In the genomic region with DNA sequence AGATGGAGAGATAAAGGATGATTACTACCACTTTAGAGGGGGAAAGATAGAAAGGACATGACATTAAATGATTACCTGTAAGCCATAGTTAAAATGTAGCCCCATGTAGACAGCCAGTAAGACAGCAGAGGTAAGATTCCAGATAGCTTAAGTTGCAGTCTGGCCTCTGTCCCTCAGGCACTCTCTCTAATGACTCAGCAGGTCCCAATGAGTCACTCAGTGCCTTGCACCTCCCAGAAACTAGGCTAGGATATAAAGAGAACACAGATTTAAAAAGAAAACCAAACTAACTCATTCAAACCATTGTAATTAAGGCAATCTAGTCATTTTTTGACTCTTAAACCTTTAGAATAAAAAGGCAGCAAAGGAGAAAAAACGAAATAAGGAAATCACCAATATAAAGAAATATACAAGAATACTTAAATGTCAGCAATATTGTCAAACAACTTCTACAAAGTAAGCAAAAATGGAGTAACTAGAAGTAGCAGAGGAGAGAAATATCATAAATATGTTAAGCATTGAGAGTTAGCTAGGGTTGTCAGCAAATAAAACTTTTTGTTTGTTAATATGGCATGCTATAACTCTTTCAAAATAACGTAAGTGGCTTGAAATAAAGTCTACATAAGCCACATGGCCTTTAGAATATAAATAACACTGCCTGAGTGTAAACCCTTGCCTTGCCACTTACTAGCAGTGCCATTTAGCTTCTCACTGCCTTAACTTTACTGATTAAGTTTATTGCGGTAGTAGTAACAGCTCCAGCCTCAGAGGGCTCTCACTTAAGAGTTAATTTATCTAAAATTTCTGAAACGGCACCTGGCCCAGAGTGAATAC, we compare ENCODE assay signal across 8 cellular contexts. TPM values are rescaled to one million over a fixed set of nuclear protein-coding genes. Genes with fewer than 3 reads are reported as not detected.
DNase-seq lines count a peak whose midpoint lies in the region; ATAC-seq and TF ChIP-seq lines count a peak whose summit lies in the region.

No MANE protein-coding gene starts in this region.

- DNase-seq in adrenal gland (peak; percentile 46 to 77 (median 64)), islet precursor cell (peak; percentile 94), midbrain (lab: John Stamatoyannopoulos, UW) (no peak), NCI-H774 (lab: John Stamatoyannopoulos, UW) (no peak), GDM1 (lab: John Stamatoyannopoulos, UW) (no peak), WERI-Rb-1 (no peak)

- no peaks in the 10 kb centered on the region for H3K27me3 ChIP-seq in ACC112 (ENCODE audit: insufficient read depth, low read length)
- no peaks in the 10 kb centered on the region for H3K27me3 ChIP-seq in adrenal gland
- no peaks in the 10 kb centered on the region for H3K27me3 ChIP-seq in WERI-Rb-1 (ENCODE audit: insufficient read depth, low read depth, severe bottlenecking)

- TF ChIP-seq CTCF in adrenal gland (IDR thresholded peaks at IDR 0.05) = no peak
- TF ChIP-seq CTCF in WERI-Rb-1 (IDR thresholded peaks at IDR 0.05; ENCODE audit: low read depth, low read length) = no peak

- peaks cover 47% of the 10 kb centered on the region for H3K4me1 ChIP-seq in ACC112 (ENCODE audit: control insufficient read depth, insufficient read depth, low read length, unreplicated experiment)
- H3K4me1 ChIP-seq in adrenal gland (replicated peaks in 1 of 2) = peaks cover 3 to 9% of the 10 kb centered on the region in 2 donors

- H3K36me3 ChIP-seq in ACC112 (ENCODE audit: insufficient read depth, low read length) = peaks cover 46% of the 10 kb centered on the region
- H3K36me3 ChIP-seq in adrenal gland (replicated peaks in 1 of 2) = no peaks in the 10 kb centered on the region
- no peaks in the 10 kb centered on the region for H3K36me3 ChIP-seq in WERI-Rb-1

- intact Hi-C loops in adrenal gland (cut with DNase I) = no loop called here

- TF ChIP-seq POLR2A in adrenal gland (IDR thresholded peaks at IDR 0.05) = no peak

- H3K79me2 ChIP-seq in ACC112 (ENCODE audit: control insufficient read depth, insufficient read depth, low read length, unreplicated experiment) = no peaks in the 10 kb centered on the region

- no peak overlapping the region for H2AFZ ChIP-seq in ACC112 (ENCODE audit: low read length, unreplicated experiment)

- WGBS in adrenal gland, 4 donors = 77 to 85% (median 82%) methylated on average over 4 of the region's 4 CpGs

- peaks cover 0 to 6% (median 0%) of the 10 kb centered on the region in 3 donors for H3K9me3 ChIP-seq in adrenal gland (replicated peaks in 1 of 3)
- H3K9me3 ChIP-seq in WERI-Rb-1 (ENCODE audit: severe bottlenecking) = no peaks in the 10 kb centered on the region

- H3K4me3 ChIP-seq in ACC112 (ENCODE audit: low read depth, low read length) (no peak overlapping the region), adrenal gland (no peak overlapping the region), WERI-Rb-1 (ENCODE audit: low read depth, low read length) (no peak overlapping the region)

- ATAC-seq in HG03342 (IDR thresholded peaks at IDR 0.05; ENCODE audit: unreplicated experiment) = peak; percentile 49

- H3K27ac ChIP-seq in ACC112 (ENCODE audit: low read depth, low read length) (peak overlapping the region; percentile 46), adrenal gland (no peak overlapping the region), WERI-Rb-1 (no peak overlapping the region)

RNA-seq across cellular contexts. Expression of gene SOCS6, which starts 48.5 kb away (rescaled TPM):
- 10 to 100 TPM; 14.2 to 25.5 (median 19.5) TPM for total RNA-seq in adrenal gland
- polyA plus RNA-seq in adrenal gland = 10 to 100 TPM in 1 of 3 donors, 1 to 10 TPM in 2; 4.3 to 16.1 (median 4.9) TPM

Comparison
In these comparisons a context has a peak if more than half of its experiments do, and no peak if none do; other contexts are left out.
1. DNase-seq: peak in adrenal gland (7 of 7) and islet precursor cell (single experiment); none in midbrain (single experiment), NCI-H774 (single experiment), GDM1 (single experiment) and WERI-Rb-1 (single experiment).